Comparison of ENCODE assay signal across 9 cellular contexts in the genomic region with DNA sequence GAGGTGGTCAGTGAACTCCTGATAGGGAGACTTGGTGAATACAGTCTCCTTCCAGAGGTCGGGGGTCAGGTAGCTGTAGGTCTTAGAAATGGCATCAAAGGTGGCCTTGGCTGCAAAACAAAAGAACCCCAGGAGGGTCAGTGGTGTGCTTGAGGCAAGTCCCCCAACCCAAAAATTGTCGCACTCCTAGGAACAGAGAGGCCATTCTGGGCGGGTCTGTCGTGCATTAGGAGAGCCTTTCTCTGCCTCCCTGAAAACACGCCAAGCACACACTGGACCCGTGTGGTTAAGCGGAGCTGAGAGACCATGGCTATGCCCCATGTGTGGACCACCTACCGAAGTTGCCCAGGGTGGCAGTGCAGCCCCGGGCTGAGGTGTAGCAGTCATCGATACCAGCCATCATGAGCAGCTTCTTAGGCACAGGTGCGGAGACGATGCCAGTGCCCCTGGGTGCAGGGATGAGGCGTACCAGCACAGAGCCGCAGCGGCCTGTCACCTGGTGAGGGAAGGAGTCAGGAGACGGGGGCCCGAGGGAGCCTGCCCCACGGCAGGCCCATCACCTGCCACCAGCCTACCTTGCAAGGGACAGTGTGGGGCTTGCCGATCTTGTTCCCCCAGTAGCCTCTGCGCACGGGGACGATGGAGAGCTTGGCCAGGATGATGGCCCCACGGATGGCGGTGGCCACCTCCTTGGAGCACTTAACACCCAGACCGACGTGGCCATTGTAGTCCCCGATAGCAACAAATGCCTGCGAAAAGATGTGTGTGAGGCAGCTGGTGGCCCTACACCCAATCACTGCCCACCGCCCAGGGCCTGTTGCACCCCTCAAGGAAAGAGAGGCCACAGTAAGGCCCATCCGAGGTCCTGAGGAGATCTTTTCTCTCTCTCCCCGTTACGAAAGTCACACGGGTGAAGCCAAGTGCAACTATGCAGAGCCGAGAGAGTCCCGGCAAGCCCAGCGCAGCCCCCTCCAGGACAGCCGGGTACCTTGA. TPM values are rescaled to one million over a fixed set of nuclear protein-coding genes. Genes with fewer than 3 reads are reported as not detected.
DNase-seq lines count a peak whose midpoint lies in the region; ATAC-seq, FAIRE-seq and TF ChIP-seq lines count a peak whose summit lies in the region.
"Not testable (repeated sequence)": the region's sequence is repeated elsewhere in the genome, so short reads cannot be mapped to it uniquely, and the experiment has no call there.
"Had no signal": no experiment of that assay in that cellular context is flagged by ENCODE, and none has a peak within 500 bp of the region (broad histone marks: within the 10 kb centered on the region; RNA-seq: fewer than 3 reads in every experiment).

No MANE protein-coding gene starts in this region.

- H3K9me3 ChIP-seq in A549; SK-N-MC (ENCODE audit: low read depth, low read length): not testable (repeated sequence)

- H3K4me2 ChIP-seq in A549: peak overlapping the region; percentile 94
- H3K4me2 ChIP-seq in GM23338: peak overlapping the region; percentile 100

- not testable (repeated sequence) for H3K9me3 Mint-ChIP-seq in GM23338; activated naive CD4-positive, alpha-beta T cell treated with anti-CD3 and anti-CD28 coated beads, Interleukin-2, amount 50 U/mL, for 24 hours; nephron progenitor cell

- not testable (repeated sequence) for TF ChIP-seq POLR2A in A549 (IDR thresholded peaks at IDR 0.05; ENCODE audit: low read length)

- H3K36me3 Mint-ChIP-seq in GM23338 (ENCODE audit: low read depth) (peaks cover 44% of the 10 kb centered on the region), nephron progenitor cell (ENCODE audit: low read depth) (peaks cover 25% of the 10 kb centered on the region)
- peaks cover 22% of the 10 kb centered on the region for H3K36me3 Mint-ChIP-seq in activated naive CD4-positive, alpha-beta T cell treated with anti-CD3 and anti-CD28 coated beads, Interleukin-2, amount 50 U/mL, for 24 hours

- peak overlapping the region; percentile 91 for H3K4me3 Mint-ChIP-seq in GM23338
- H3K4me3 Mint-ChIP-seq in activated naive CD4-positive, alpha-beta T cell treated with anti-CD3 and anti-CD28 coated beads, Interleukin-2, amount 50 U/mL, for 24 hours: peak overlapping the region; percentile 94
- peak overlapping the region; percentile 97 for H3K4me3 Mint-ChIP-seq in nephron progenitor cell

- TF ChIP-seq RAD21 in A549 (conservative IDR thresholded peaks at IDR 0.05 in 1 of 2, IDR thresholded peaks at IDR 0.05 in 1 of 2): not testable (repeated sequence)

- H3K27ac Mint-ChIP-seq in GM23338 (peak overlapping the region; percentile 96), nephron progenitor cell (peak overlapping the region; percentile 95)
- peak overlapping the region; percentile 98 for H3K27ac Mint-ChIP-seq in activated naive CD4-positive, alpha-beta T cell treated with anti-CD3 and anti-CD28 coated beads, Interleukin-2, amount 50 U/mL, for 24 hours

- H3K4me1 Mint-ChIP-seq in GM23338 (peaks cover 33% of the 10 kb centered on the region), nephron progenitor cell (peaks cover 49% of the 10 kb centered on the region)
- H3K4me1 Mint-ChIP-seq in activated naive CD4-positive, alpha-beta T cell treated with anti-CD3 and anti-CD28 coated beads, Interleukin-2, amount 50 U/mL, for 24 hours: peaks cover 34% of the 10 kb centered on the region

- H3F3A ChIP-seq in GM23338 (replicated peaks; ENCODE audit: low read depth): peaks cover 46% of the 10 kb centered on the region

- peaks cover 37% of the 10 kb centered on the region for H3K4me1 ChIP-seq in A549
- peaks cover 38% of the 10 kb centered on the region; the same call in 1 of the 2 replicates for H3K4me1 ChIP-seq in GM23338 (ENCODE audit: insufficient read depth)

- not testable (repeated sequence) for FAIRE-seq in A549 (lab: Jason Lieb, UNC)

- H3K27ac ChIP-seq in A549: peak overlapping the region; percentile 92 to 100
- peak overlapping the region; percentile 93 for H3K27ac ChIP-seq in GM23338 (ENCODE audit: low read depth)
- H3K27ac ChIP-seq in SK-N-MC: peak overlapping the region; percentile 94

- peak overlapping the region; percentile 88 for H3K4me3 ChIP-seq in A549
- peak overlapping the region; percentile 100 for H3K4me3 ChIP-seq in GM23338
- peak overlapping the region; percentile 94 for H3K4me3 ChIP-seq in SK-N-MC
- peak overlapping the region; percentile 93 for H3K4me3 ChIP-seq in epithelial cell of proximal tubule (ENCODE audit: low read depth, low read length)

- peaks cover 27% of the 10 kb centered on the region for H4K20me1 ChIP-seq in GM23338 (replicated peaks; ENCODE audit: insufficient read depth)

- peaks cover 46% of the 10 kb centered on the region for H3K79me2 ChIP-seq in GM23338 (replicated peaks; ENCODE audit: insufficient read depth)

- whole genome bisulfite sequencing in A549 (ENCODE audit: missing lambda C conversion rate): 63% methylated on average over 33 of the region's 37 CpGs

- TF ChIP-seq CTCF in A549 (IDR thresholded peaks at IDR 0.05); GM23338 (conservative IDR thresholded peaks at IDR 0.05; ENCODE audit: low read depth in 2 of 2); epithelial cell of proximal tubule (conservative IDR thresholded peaks at IDR 0.05; ENCODE audit: low read depth, low read length); nephron progenitor cell (IDR thresholded peaks at IDR 0.05): not testable (repeated sequence)

- not testable (repeated sequence) for ATAC-seq in A549, GM23338

- H3K36me3 ChIP-seq in GM23338 (ENCODE audit: insufficient read depth) (peaks cover 25% of the 10 kb centered on the region), SK-N-MC (ENCODE audit: insufficient read depth, low read length) (peaks cover 27% of the 10 kb centered on the region)

- H3K9ac ChIP-seq in SK-N-MC (ENCODE audit: insufficient read length): peak overlapping the region; percentile 95

- POLR2A ChIA-PET in A549 (lab: Yijun Ruan, JAX): interaction anchor here (2.2 kb wide), 1 partner anchor 19 kb away, joined by 9 read pairs; the partner anchor contains the start of gene MSRB1

- CTCF ChIA-PET in A549 (lab: Yijun Ruan, JAX): not testable (repeated sequence)

- H2AFZ ChIP-seq in GM23338: not testable (repeated sequence)

- not testable (repeated sequence) for DNase-seq in A549 (ENCODE audit: low read depth in 1 of 2, low spot score in 1 of 2); GM23338 (ENCODE audit: low spot score); SK-N-MC (ENCODE audit: low read depth, low spot score); epithelial cell of proximal tubule (ENCODE audit: low read depth); nephron progenitor cell

- H3K9me2 ChIP-seq in GM23338 (ENCODE audit: insufficient read depth): not testable (repeated sequence)

- peaks cover 52% of the 10 kb centered on the region for H3K27me3 Mint-ChIP-seq in GM23338 (ENCODE audit: insufficient read depth, low read depth, poor library complexity)
- H3K27me3 Mint-ChIP-seq in activated naive CD4-positive, alpha-beta T cell treated with anti-CD3 and anti-CD28 coated beads, Interleukin-2, amount 50 U/mL, for 24 hours; nephron progenitor cell (ENCODE audit: low read depth, poor library complexity): not testable (repeated sequence)

- not testable (repeated sequence) for H3K27me3 ChIP-seq in GM23338 (ENCODE audit: insufficient read depth)

- not testable (repeated sequence) for TF ChIP-seq EP300 in A549 (IDR thresholded peaks at IDR 0.05)

RNA-seq across cellular contexts. Expression of gene RPS2, which starts 2.2 kb away (rescaled TPM):
- polyA plus RNA-seq in A549 (2011; rRNA removed) (2,621 and 3,507 TPM in 2 replicates), A549 (2017; fragmentation: RNase III; extraction: RNeasy Plus Mini Kit Qiagen cat#74134 plus additional on column Dnase treatment) (3,378 to 3,689 TPM (median 3,626 TPM) in 3 replicates), GM23338 (2016; fragmentation: Nextera tagmentation; extraction: Ambion mirVana) (3,992 and 4,335 TPM in 2 replicates)
- polyA plus RNA-seq in A549 (2012; cell fraction: cytosol; rRNA removed): 9,728 and 10,634 TPM in 2 replicates
- 6,217 and 7,236 TPM in 2 replicates for polyA plus RNA-seq in A549 (2012; cell fraction: nucleus; rRNA removed)
- 2,806 and 2,960 TPM in 2 replicates for polyA minus RNA-seq in A549 (2011; rRNA and poly(A)+ RNA removed)
- 3,232 and 3,786 TPM in 2 replicates for total RNA-seq in GM23338 (2014; rRNA removed; shearing (Covaris generic))
- total RNA-seq in epithelial cell of proximal tubule: 2,813 and 2,878 TPM in 2 replicates

RNA-seq across cellular contexts. Expression of gene NDUFB10, which starts 3.1 kb away (rescaled TPM):
- polyA plus RNA-seq in A549 (2011; rRNA removed) (151 and 198 TPM in 2 replicates), A549 (2017; fragmentation: RNase III; extraction: RNeasy Plus Mini Kit Qiagen cat#74134 plus additional on column Dnase treatment) (367 to 410 TPM (median 389 TPM) in 3 replicates), GM23338 (2016; fragmentation: Nextera tagmentation; extraction: Ambion mirVana) (495 and 527 TPM in 2 replicates)
- 614 and 662 TPM in 2 replicates for polyA plus RNA-seq in A549 (2012; cell fraction: cytosol; rRNA removed)
- 311 and 379 TPM in 2 replicates for polyA plus RNA-seq in A549 (2012; cell fraction: nucleus; rRNA removed)
- 233 and 240 TPM in 2 replicates for polyA minus RNA-seq in A549 (2011; rRNA and poly(A)+ RNA removed)
- 244 and 280 TPM in 2 replicates for total RNA-seq in GM23338 (2014; rRNA removed; shearing (Covaris generic))
- 236 and 407 TPM in 2 replicates for total RNA-seq in epithelial cell of proximal tubule

RNA-seq across cellular contexts. Expression of gene RNF151, which starts 4.2 kb away (rescaled TPM):
- polyA plus RNA-seq in A549 (2011; rRNA removed) (not detected in 2 replicates), A549 (2017; fragmentation: RNase III; extraction: RNeasy Plus Mini Kit Qiagen cat#74134 plus additional on column Dnase treatment) (not detected in 3 replicates), GM23338 (2016; fragmentation: Nextera tagmentation; extraction: Ambion mirVana) (not detected in 2 replicates)
- 0.16 TPM in 1 of 2 replicates, not detected in the other for polyA plus RNA-seq in A549 (2012; cell fraction: cytosol; rRNA removed)
- polyA plus RNA-seq in A549 (2012; cell fraction: nucleus; rRNA removed): 0.33 and 0.34 TPM in 2 replicates
- polyA minus RNA-seq in A549 (2011; rRNA and poly(A)+ RNA removed): not detected in 2 replicates
- total RNA-seq in GM23338 (2014; rRNA removed; shearing (Covaris generic)): not detected in 2 replicates
- total RNA-seq in epithelial cell of proximal tubule: not detected in 2 replicates
- total RNA-seq: A172, NCI-H460, omental fat pad had no signal

RNA-seq across cellular contexts. Expression of gene RPL3L, which starts 8.0 kb away (rescaled TPM):
- polyA plus RNA-seq in A549 (2011; rRNA removed): not detected in 2 replicates
- 0.04 TPM in 1 of 2 replicates, not detected in the other for polyA plus RNA-seq in A549 (2012; cell fraction: cytosol; rRNA removed)
- 0.02 TPM in 1 of 2 replicates, not detected in the other for polyA plus RNA-seq in A549 (2012; cell fraction: nucleus; rRNA removed)
- polyA plus RNA-seq in A549 (2017; fragmentation: RNase III; extraction: RNeasy Plus Mini Kit Qiagen cat#74134 plus additional on column Dnase treatment): 0.20 TPM in 1 of 3 replicates, not detected in the others
- not detected in 2 replicates for polyA minus RNA-seq in A549 (2011; rRNA and poly(A)+ RNA removed)
- total RNA-seq in GM23338 (2014; rRNA removed; shearing (Covaris generic)): 0.31 and 0.59 TPM in 2 replicates
- 0.68 and 1.1 TPM in 2 replicates for polyA plus RNA-seq in GM23338 (2016; fragmentation: Nextera tagmentation; extraction: Ambion mirVana)
- not detected in 2 replicates for total RNA-seq in epithelial cell of proximal tubule
- total RNA-seq: NCI-H460, omental fat pad had no signal

RNA-seq across cellular contexts. Expression of gene TBL3, which starts 9.4 kb away (rescaled TPM):
- polyA plus RNA-seq in A549 (2011; rRNA removed) (21.9 and 25.9 TPM in 2 replicates), A549 (2017; fragmentation: RNase III; extraction: RNeasy Plus Mini Kit Qiagen cat#74134 plus additional on column Dnase treatment) (41.9 to 45.0 TPM (median 42.8 TPM) in 3 replicates), GM23338 (2016; fragmentation: Nextera tagmentation; extraction: Ambion mirVana) (67.0 and 68.8 TPM in 2 replicates)
- 57.4 and 62.8 TPM in 2 replicates for polyA plus RNA-seq in A549 (2012; cell fraction: cytosol; rRNA removed)
- polyA plus RNA-seq in A549 (2012; cell fraction: nucleus; rRNA removed): 182 and 262 TPM in 2 replicates
- 27.8 and 43.8 TPM in 2 replicates for polyA minus RNA-seq in A549 (2011; rRNA and poly(A)+ RNA removed)
- 122 and 157 TPM in 2 replicates for total RNA-seq in GM23338 (2014; rRNA removed; shearing (Covaris generic))
- total RNA-seq in epithelial cell of proximal tubule: 108 and 127 TPM in 2 replicates
